ENCODE assay signal across 1 cellular context in the genomic region with DNA sequence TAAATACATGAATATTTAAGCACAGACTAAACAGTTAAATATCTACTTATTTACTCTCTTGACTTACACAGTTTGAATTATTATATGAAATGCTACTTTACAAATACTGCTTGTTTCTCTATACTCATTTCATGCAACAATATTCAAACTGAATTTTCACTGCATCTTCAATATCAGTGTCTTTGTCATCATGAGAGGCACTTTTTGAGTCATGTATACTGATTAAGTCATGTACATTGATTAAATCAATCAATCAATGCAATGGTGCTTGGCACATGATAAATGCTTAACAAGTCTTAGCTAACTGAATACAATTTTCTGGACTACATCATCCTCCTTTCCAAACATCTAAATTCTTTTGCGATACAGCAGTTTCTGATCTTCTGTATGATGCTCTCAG.
TF ChIP-seq lines count a peak whose summit lies in the region.

No MANE protein-coding gene starts in this region.

TF ChIP-seq in GM12878, 131 proteins besides CTCF, POLR2A, EP300 and RAD21 (continued from another document):
- TF ChIP-seq NR2C1 (IDR thresholded peaks at IDR 0.05), result no peak
